ENCODE assay signal across 15 cellular contexts in genomic region chrX:6384921-6385320, GRCh38.
A peak's percentile ranks its signal among the peaks of the same experiment; 100 is the strongest.
DNase-seq lines count a peak whose midpoint lies in the region; ATAC-seq and TF ChIP-seq lines count a peak whose summit lies in the region.
"Had no signal": no experiment of that assay in that cellular context is flagged by ENCODE, and none has a peak within 500 bp of the region (broad histone marks: within the 10 kb centered on the region; RNA-seq: fewer than 3 reads in every experiment).

No MANE protein-coding gene starts in this region.

- H3K4me3 Mint-ChIP-seq in endodermal cell = no peak overlapping the region
- H3K4me3 Mint-ChIP-seq: CD4-positive, alpha-beta memory T cell; HFFc6 had no signal

- no peak overlapping the region for H2AK5ac ChIP-seq in mesendoderm (ENCODE audit: low read length)

- H3K4ac ChIP-seq in mesendoderm (ENCODE audit: low read depth, low read length) = peak overlapping the region; percentile 81

- H3K56ac ChIP-seq in mesendoderm (ENCODE audit: low read length) = no peak overlapping the region

- H3K23ac ChIP-seq in mesendoderm (ENCODE audit: low read length) = no peak overlapping the region

- no peak overlapping the region for H3K4me2 ChIP-seq in mesendoderm (ENCODE audit: low read length)

- no peak overlapping the region for H4K5ac ChIP-seq in mesendoderm (ENCODE audit: low read length)

- TF ChIP-seq CTCF in endodermal cell (conservative IDR thresholded peaks at IDR 0.05) = no peak

- H3K18ac ChIP-seq in mesendoderm (ENCODE audit: low read length) = no peak overlapping the region

- H3K27me3 Mint-ChIP-seq in endodermal cell (ENCODE audit: insufficient read depth) = peaks cover 2% of the 10 kb centered on the region
- H3K27me3 Mint-ChIP-seq: CD4-positive, alpha-beta memory T cell had no signal

- H3K4me3 ChIP-seq in HUES48 (ENCODE audit: low read depth, low read length) (no peak overlapping the region), endodermal cell (ENCODE audit: low read length) (no peak overlapping the region), mesendoderm (ENCODE audit: low read length) (no peak overlapping the region)
- H3K4me3 ChIP-seq: HAP-1 had no signal

- DNase-seq in endodermal cell = no peak
- no peak for DNase-seq in mesendoderm
- no peak for DNase-seq in cortex of kidney (lab: John Stamatoyannopoulos, UW)
- DNase-seq: Calu3; CD4-positive, alpha-beta memory T cell; COR-L47; DMS53; DMS79 treated with DMSO at 0.1 percent for 48 hours; GF-D8; GOT3; HFFc6 had no signal

- no peak for ATAC-seq in HG02610 (IDR thresholded peaks at IDR 0.05; ENCODE audit: unreplicated experiment)
- ATAC-seq in GM21423 (IDR thresholded peaks at IDR 0.05; ENCODE audit: unreplicated experiment) = no peak

- H3K4me1 ChIP-seq in HUES48 (ENCODE audit: control insufficient read depth, insufficient read depth, low read length) (peaks cover 27% of the 10 kb centered on the region), endodermal cell (ENCODE audit: control insufficient read depth, insufficient read depth, low read length) (peaks cover 9% of the 10 kb centered on the region), mesendoderm (ENCODE audit: control insufficient read depth, low read depth, low read length) (peaks cover 6% of the 10 kb centered on the region)
- H3K4me1 ChIP-seq: HAP-1 had no signal

- peak overlapping the region; percentile 55 for H3K27ac ChIP-seq in HUES48 (ENCODE audit: low read depth, low read length)
- H3K27ac ChIP-seq in endodermal cell (ENCODE audit: low read depth, low read length) = peak overlapping the region; percentile 57
- H3K27ac ChIP-seq in mesendoderm (ENCODE audit: low read depth, low read length) = peak overlapping the region; percentile 57

- WGBS in endodermal cell (ENCODE audit: insufficient coverage in 1 of 2, insufficient read length in 1 of 2), 2 experiments = 89 to 100% methylated on average over 1 to 4 of the region's 4 CpGs
- WGBS in mesendoderm (ENCODE audit: extremely low coverage, insufficient coverage, low lambda C conversion rate) = no CpG with 5 or more reads among the region's 4 CpGs

- H3K9ac ChIP-seq in HUES48 (ENCODE audit: low read depth, low read length) (no peak overlapping the region), endodermal cell (ENCODE audit: extremely low read depth, low read length, poor library complexity, severe bottlenecking) (peak overlapping the region; percentile 59), mesendoderm (ENCODE audit: low read length) (no peak overlapping the region)

- no peak overlapping the region for H2BK15ac ChIP-seq in mesendoderm (replicated peaks; ENCODE audit: low read depth)

- H2BK5ac ChIP-seq in mesendoderm (ENCODE audit: low read length) = peak overlapping the region; percentile 87

- H2BK120ac ChIP-seq in mesendoderm (ENCODE audit: low read depth, low read length) = no peak overlapping the region

- H3K36me3 Mint-ChIP-seq in endodermal cell (ENCODE audit: low read depth) = no peaks in the 10 kb centered on the region
- H3K36me3 Mint-ChIP-seq: CD4-positive, alpha-beta memory T cell had no signal

- H3K27me3 ChIP-seq in HUES48 (ENCODE audit: control insufficient read depth, insufficient read depth, low read length) = no peaks in the 10 kb centered on the region
- H3K27me3 ChIP-seq in endodermal cell (ENCODE audit: control insufficient read depth, insufficient read depth, low read length, poor library complexity, severe bottlenecking) = no peaks in the 10 kb centered on the region
- H3K27me3 ChIP-seq in mesendoderm (ENCODE audit: insufficient read depth, low read length, poor library complexity) = no peaks in the 10 kb centered on the region

- no peak overlapping the region for H4K8ac ChIP-seq in mesendoderm (ENCODE audit: low read depth, low read length)

- H3K79me1 ChIP-seq in mesendoderm (ENCODE audit: low read length) = no peaks in the 10 kb centered on the region

- H3K9me3 ChIP-seq in HUES48 (ENCODE audit: control insufficient read depth, insufficient read depth, low read length) (no peaks in the 10 kb centered on the region), endodermal cell (ENCODE audit: control insufficient read depth, low read length) (no peaks in the 10 kb centered on the region)
- H3K9me3 ChIP-seq: HAP-1 had no signal

- peaks cover 59% of the 10 kb centered on the region for H3K4me1 Mint-ChIP-seq in endodermal cell
- H3K4me1 Mint-ChIP-seq: CD4-positive, alpha-beta memory T cell had no signal

- peak overlapping the region; percentile 96 for H3K27ac Mint-ChIP-seq in endodermal cell
- H3K27ac Mint-ChIP-seq: CD4-positive, alpha-beta memory T cell; HFFc6 had no signal

- H3K9me3 Mint-ChIP-seq in endodermal cell = peaks cover 3% of the 10 kb centered on the region

- no peaks in the 10 kb centered on the region for H3K79me2 ChIP-seq in mesendoderm (ENCODE audit: control insufficient read depth, insufficient read depth, low read length)

- no peaks in the 10 kb centered on the region for H3K36me3 ChIP-seq in HUES48 (ENCODE audit: control insufficient read depth, insufficient read depth, low read length)
- no peaks in the 10 kb centered on the region for H3K36me3 ChIP-seq in endodermal cell (ENCODE audit: control insufficient read depth, insufficient read depth, low read length)
- no peaks in the 10 kb centered on the region for H3K36me3 ChIP-seq in mesendoderm (ENCODE audit: control insufficient read depth, insufficient read depth, low read length)
- H3K36me3 ChIP-seq: HAP-1 had no signal
